Comparison of ENCODE assay signal across 1 cellular context in the genomic region with DNA sequence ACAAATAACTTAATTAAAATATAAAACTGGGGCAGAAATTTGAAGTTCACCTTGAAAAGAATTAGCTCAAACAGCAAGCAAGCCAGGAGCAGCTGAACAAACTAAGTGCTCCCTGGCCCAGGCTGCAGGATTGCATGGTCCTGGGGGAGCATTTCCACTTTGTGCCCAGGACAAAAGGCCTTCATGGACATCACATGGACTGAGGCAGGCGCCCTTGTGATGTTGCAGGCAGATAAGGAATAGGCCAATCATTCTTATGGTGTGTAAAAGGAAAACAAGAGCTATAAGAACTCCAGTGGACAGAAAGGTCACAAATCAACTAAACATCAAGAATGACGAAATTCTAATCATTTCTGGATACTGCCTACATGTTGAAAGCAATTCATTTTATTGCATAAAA.
TF ChIP-seq lines count a peak whose summit lies in the region.

No MANE protein-coding gene starts in this region.

TF ChIP-seq in HepG2, 621 proteins besides CTCF, POLR2A, EP300 and RAD21 (continued from another document and continues in another):
- TF ChIP-seq ZNF550 (CRISPR knock-in tag; IDR thresholded peaks at IDR 0.05; ENCODE audit: borderline replicate concordance), result no peak
- TF ChIP-seq NAIF1 (CRISPR knock-in tag; IDR thresholded peaks at IDR 0.05; ENCODE audit: borderline replicate concordance), result no peak
- TF ChIP-seq, protein P1, sequence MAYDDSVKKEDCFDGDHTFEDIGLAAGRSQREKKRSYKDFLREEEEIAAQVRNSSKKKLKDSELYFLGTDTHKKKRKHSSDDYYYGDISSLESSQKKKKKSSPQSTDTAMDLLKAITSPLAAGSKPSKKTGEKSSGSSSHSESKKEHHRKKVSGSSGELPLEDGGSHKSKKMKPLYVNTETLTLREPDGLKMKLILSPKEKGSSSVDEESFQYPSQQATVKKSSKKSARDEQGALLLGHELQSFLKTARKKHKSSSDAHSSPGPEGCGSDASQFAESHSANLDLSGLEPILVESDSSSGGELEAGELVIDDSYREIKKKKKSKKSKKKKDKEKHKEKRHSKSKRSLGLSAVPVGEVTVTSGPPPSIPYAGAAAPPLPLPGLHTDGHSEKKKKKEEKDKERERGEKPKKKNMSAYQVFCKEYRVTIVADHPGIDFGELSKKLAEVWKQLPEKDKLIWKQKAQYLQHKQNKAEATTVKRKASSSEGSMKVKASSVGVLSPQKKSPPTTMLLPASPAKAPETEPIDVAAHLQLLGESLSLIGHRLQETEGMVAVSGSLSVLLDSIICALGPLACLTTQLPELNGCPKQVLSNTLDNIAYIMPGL (CRISPR knock-in tag; IDR thresholded peaks at IDR 0.05; ENCODE audit: borderline replicate concordance in 1 of 2, low read depth in 1 of 2), result no peak
- TF ChIP-seq, protein P2, sequence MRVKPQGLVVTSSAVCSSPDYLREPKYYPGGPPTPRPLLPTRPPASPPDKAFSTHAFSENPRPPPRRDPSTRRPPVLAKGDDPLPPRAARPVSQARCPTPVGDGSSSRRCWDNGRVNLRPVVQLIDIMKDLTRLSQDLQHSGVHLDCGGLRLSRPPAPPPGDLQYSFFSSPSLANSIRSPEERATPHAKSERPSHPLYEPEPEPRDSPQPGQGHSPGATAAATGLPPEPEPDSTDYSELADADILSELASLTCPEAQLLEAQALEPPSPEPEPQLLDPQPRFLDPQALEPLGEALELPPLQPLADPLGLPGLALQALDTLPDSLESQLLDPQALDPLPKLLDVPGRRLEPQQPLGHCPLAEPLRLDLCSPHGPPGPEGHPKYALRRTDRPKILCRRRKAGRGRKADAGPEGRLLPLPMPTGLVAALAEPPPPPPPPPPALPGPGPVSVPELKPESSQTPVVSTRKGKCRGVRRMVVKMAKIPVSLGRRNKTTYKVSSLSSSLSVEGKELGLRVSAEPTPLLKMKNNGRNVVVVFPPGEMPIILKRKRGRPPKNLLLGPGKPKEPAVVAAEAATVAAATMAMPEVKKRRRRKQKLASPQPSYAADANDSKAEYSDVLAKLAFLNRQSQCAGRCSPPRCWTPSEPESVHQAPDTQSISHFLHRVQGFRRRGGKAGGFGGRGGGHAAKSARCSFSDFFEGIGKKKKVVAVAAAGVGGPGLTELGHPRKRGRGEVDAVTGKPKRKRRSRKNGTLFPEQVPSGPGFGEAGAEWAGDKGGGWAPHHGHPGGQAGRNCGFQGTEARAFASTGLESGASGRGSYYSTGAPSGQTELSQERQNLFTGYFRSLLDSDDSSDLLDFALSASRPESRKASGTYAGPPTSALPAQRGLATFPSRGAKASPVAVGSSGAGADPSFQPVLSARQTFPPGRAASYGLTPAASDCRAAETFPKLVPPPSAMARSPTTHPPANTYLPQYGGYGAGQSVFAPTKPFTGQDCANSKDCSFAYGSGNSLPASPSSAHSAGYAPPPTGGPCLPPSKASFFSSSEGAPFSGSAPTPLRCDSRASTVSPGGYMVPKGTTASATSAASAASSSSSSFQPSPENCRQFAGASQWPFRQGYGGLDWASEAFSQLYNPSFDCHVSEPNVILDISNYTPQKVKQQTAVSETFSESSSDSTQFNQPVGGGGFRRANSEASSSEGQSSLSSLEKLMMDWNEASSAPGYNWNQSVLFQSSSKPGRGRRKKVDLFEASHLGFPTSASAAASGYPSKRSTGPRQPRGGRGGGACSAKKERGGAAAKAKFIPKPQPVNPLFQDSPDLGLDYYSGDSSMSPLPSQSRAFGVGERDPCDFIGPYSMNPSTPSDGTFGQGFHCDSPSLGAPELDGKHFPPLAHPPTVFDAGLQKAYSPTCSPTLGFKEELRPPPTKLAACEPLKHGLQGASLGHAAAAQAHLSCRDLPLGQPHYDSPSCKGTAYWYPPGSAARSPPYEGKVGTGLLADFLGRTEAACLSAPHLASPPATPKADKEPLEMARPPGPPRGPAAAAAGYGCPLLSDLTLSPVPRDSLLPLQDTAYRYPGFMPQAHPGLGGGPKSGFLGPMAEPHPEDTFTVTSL (CRISPR knock-in tag; IDR thresholded peaks at IDR 0.05; ENCODE audit: borderline replicate concordance), result peak; percentile 63; the same call in 1 of the 2 replicates
- peak; percentile 89 for TF ChIP-seq HDAC2 (CRISPR knock-in tag; IDR thresholded peaks at IDR 0.05)
- 0 out of 2 replicates have a peak, but pooled peaks have one; percentile 41 for TF ChIP-seq HOXA5 (CRISPR knock-in tag; IDR thresholded peaks at IDR 0.05)
- TF ChIP-seq, protein P3, sequence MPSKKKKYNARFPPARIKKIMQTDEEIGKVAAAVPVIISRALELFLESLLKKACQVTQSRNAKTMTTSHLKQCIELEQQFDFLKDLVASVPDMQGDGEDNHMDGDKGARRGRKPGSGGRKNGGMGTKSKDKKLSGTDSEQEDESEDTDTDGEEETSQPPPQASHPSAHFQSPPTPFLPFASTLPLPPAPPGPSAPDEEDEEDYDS (CRISPR knock-in tag; IDR thresholded peaks at IDR 0.05), result peak; percentile 47; the same call in 1 of the 2 replicates
- TF ChIP-seq HNF4A (CRISPR knock-in tag; IDR thresholded peaks at IDR 0.05), result peak; percentile 91
- TF ChIP-seq, protein P4, sequence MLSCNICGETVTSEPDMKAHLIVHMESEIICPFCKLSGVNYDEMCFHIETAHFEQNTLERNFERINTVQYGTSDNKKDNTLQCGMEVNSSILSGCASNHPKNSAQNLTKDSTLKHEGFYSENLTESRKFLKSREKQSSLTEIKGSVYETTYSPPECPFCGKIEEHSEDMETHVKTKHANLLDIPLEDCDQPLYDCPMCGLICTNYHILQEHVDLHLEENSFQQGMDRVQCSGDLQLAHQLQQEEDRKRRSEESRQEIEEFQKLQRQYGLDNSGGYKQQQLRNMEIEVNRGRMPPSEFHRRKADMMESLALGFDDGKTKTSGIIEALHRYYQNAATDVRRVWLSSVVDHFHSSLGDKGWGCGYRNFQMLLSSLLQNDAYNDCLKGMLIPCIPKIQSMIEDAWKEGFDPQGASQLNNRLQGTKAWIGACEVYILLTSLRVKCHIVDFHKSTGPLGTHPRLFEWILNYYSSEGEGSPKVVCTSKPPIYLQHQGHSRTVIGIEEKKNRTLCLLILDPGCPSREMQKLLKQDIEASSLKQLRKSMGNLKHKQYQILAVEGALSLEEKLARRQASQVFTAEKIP (CRISPR knock-in tag; IDR thresholded peaks at IDR 0.05; ENCODE audit: borderline replicate concordance), result no peak
- peak; percentile 58; the same call in 1 of the 2 replicates for TF ChIP-seq IRF2 (CRISPR knock-in tag; IDR thresholded peaks at IDR 0.05)
- no peak for TF ChIP-seq CBX2 (IDR thresholded peaks at IDR 0.05; ENCODE audit: low read depth, low read length)
- no peak for TF ChIP-seq CBX2 (CRISPR knock-in tag; IDR thresholded peaks at IDR 0.05; ENCODE audit: low read depth)
- no peak for TF ChIP-seq ZNF557 (CRISPR knock-in tag; IDR thresholded peaks at IDR 0.05)
- TF ChIP-seq RXRA (CRISPR knock-in tag; IDR thresholded peaks at IDR 0.05), result peak; percentile 60; the same call in 1 of the 2 replicates
- no peak for TF ChIP-seq AHR (CRISPR knock-in tag; IDR thresholded peaks at IDR 0.05)
- TF ChIP-seq SOX13 (IDR thresholded peaks at IDR 0.05), result peak; percentile 35; the same call in 1 of the 2 replicates
- peak in 1 of 2 experiments; percentile 92; a peak in 2 of 4 replicates for TF ChIP-seq SOX13 (CRISPR knock-in tag; conservative IDR thresholded peaks at IDR 0.05 in 1 of 2, IDR thresholded peaks at IDR 0.05 in 1 of 2)
- 0 out of 2 replicates have a peak, but pooled peaks have one; percentile 40 for TF ChIP-seq ZBTB7B (CRISPR knock-in tag; IDR thresholded peaks at IDR 0.05)
- no peak for TF ChIP-seq ZNF552 (CRISPR knock-in tag; IDR thresholded peaks at IDR 0.05; ENCODE audit: borderline replicate concordance)
- TF ChIP-seq NCOA1 (CRISPR knock-in tag; IDR thresholded peaks at IDR 0.05), result no peak
- peak; percentile 87; the same call in 1 of the 2 replicates for TF ChIP-seq GATA4 (IDR thresholded peaks at IDR 0.05; ENCODE audit: borderline replicate concordance, low read depth)
- no peak for TF ChIP-seq SP140L (CRISPR knock-in tag; IDR thresholded peaks at IDR 0.05; ENCODE audit: borderline replicate concordance)
- peak; percentile 37; the same call in 1 of the 2 replicates for TF ChIP-seq JUN (CRISPR knock-in tag; IDR thresholded peaks at IDR 0.05)
- peak; percentile 78; the same call in 1 of the 2 replicates for TF ChIP-seq MIER3 (CRISPR knock-in tag; IDR thresholded peaks at IDR 0.05; ENCODE audit: borderline replicate concordance)
- TF ChIP-seq, protein P5, sequence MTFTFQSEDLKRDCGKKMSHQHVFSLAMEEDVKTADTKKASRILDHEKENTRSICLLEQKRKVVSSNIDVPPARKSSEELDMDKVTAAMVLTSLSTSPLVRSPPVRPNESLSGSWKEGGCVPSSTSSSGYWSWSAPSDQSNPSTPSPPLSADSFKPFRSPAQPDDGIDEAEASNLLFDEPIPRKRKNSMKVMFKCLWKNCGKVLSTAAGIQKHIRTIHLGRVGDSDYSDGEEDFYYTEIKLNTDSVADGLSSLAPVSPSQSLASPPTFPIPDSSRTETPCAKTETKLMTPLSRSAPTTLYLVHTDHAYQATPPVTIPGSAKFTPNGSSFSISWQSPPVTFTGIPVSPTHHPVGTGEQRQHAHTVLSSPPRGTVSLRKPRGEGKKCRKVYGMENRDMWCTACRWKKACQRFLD (CRISPR knock-in tag; IDR thresholded peaks at IDR 0.05; ENCODE audit: borderline replicate concordance), result no peak
- no peak for TF ChIP-seq NONO (IDR thresholded peaks at IDR 0.05)
- 0 out of 2 replicates have a peak, but pooled peaks have one; percentile 22 for TF ChIP-seq NONO (CRISPR knock-in tag; conservative IDR thresholded peaks at IDR 0.05)
- TF ChIP-seq ZNF296 (CRISPR knock-in tag; conservative IDR thresholded peaks at IDR 0.05), result no peak
- no peak for TF ChIP-seq ZNF383 (CRISPR knock-in tag; IDR thresholded peaks at IDR 0.05; ENCODE audit: borderline replicate concordance)
- TF ChIP-seq HNRNPL (IDR thresholded peaks at IDR 0.05; ENCODE audit: low read depth, low read length), result no peak
- TF ChIP-seq HES4 (CRISPR knock-in tag; IDR thresholded peaks at IDR 0.05; ENCODE audit: borderline replicate concordance), result no peak
- no peak for TF ChIP-seq ZFYVE20 (CRISPR knock-in tag; IDR thresholded peaks at IDR 0.05; ENCODE audit: borderline replicate concordance, low read depth)
- TF ChIP-seq FOXP1 (IDR thresholded peaks at IDR 0.05), result no peak
- TF ChIP-seq FOXP1 (CRISPR knock-in tag; IDR thresholded peaks at IDR 0.05), result peak; percentile 65; the same call in 1 of the 2 replicates
- peak; percentile 83; the same call in 1 of the 2 replicates for TF ChIP-seq SOX5 (CRISPR knock-in tag; IDR thresholded peaks at IDR 0.05; ENCODE audit: borderline replicate concordance)
- peak; percentile 46; the same call in 1 of the 2 replicates for TF ChIP-seq HDAC1 (CRISPR knock-in tag; IDR thresholded peaks at IDR 0.05)
- peak; percentile 42; the same call in 1 of the 2 replicates for TF ChIP-seq MIXL1 (CRISPR knock-in tag; IDR thresholded peaks at IDR 0.05)
- peak; percentile 14 for TF ChIP-seq TBL1XR1 (IDR thresholded peaks at IDR 0.05; ENCODE audit: borderline replicate concordance, low read length, partially characterized antibody)
- TF ChIP-seq CEBPB (IDR thresholded peaks at IDR 0.05; ENCODE audit: borderline replicate concordance, low read depth, low read length), result peak; percentile 41
- TF ChIP-seq ZSCAN12 (CRISPR knock-in tag; IDR thresholded peaks at IDR 0.05), result no peak
- TF ChIP-seq TCF7 (IDR thresholded peaks at IDR 0.05; ENCODE audit: low read depth), result peak; percentile 78
- TF ChIP-seq, protein P6, sequence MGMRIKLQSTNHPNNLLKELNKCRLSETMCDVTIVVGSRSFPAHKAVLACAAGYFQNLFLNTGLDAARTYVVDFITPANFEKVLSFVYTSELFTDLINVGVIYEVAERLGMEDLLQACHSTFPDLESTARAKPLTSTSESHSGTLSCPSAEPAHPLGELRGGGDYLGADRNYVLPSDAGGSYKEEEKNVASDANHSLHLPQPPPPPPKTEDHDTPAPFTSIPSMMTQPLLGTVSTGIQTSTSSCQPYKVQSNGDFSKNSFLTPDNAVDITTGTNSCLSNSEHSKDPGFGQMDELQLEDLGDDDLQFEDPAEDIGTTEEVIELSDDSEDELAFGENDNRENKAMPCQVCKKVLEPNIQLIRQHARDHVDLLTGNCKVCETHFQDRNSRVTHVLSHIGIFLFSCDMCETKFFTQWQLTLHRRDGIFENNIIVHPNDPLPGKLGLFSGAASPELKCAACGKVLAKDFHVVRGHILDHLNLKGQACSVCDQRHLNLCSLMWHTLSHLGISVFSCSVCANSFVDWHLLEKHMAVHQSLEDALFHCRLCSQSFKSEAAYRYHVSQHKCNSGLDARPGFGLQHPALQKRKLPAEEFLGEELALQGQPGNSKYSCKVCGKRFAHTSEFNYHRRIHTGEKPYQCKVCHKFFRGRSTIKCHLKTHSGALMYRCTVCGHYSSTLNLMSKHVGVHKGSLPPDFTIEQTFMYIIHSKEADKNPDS (CRISPR knock-in tag; IDR thresholded peaks at IDR 0.05), result no peak
- TF ChIP-seq PHF8 (CRISPR knock-in tag; IDR thresholded peaks at IDR 0.05), result peak; percentile 30; the same call in 1 of the 2 replicates
- TF ChIP-seq, protein P7, sequence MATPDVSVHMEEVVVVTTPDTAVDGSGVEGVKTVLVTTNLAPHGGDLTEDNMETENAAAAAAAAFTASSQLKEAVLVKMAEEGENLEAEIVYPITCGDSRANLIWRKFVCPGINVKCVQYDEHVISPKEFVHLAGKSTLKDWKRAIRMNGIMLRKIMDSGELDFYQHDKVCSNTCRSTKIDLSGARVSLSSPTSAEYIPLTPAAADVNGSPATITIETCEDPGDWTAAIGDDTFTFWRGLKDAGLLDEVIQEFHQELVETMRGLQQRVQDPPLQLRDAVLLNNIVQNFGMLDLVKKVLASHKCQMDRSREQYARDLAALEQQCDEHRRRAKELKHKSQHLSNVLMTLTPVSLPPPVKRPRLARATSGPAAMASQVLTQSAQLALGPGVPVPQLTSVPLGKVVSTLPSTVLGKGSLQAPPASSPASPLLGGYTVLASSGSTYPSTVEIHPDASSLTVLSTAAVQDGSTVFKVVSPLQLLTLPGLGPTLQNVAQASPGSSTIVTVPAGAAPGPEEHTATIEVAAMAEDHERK (CRISPR knock-in tag; IDR thresholded peaks at IDR 0.05; ENCODE audit: low read depth), result no peak
- TF ChIP-seq, protein P8, sequence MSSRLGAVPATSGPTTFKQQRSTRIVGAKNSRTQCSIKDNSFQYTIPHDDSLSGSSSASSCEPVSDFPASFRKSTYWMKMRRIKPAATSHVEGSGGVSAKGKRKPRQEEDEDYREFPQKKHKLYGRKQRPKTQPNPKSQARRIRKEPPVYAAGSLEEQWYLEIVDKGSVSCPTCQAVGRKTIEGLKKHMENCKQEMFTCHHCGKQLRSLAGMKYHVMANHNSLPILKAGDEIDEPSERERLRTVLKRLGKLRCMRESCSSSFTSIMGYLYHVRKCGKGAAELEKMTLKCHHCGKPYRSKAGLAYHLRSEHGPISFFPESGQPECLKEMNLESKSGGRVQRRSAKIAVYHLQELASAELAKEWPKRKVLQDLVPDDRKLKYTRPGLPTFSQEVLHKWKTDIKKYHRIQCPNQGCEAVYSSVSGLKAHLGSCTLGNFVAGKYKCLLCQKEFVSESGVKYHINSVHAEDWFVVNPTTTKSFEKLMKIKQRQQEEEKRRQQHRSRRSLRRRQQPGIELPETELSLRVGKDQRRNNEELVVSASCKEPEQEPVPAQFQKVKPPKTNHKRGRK (CRISPR knock-in tag; IDR thresholded peaks at IDR 0.05), result no peak
- TF ChIP-seq MYNN (CRISPR knock-in tag; IDR thresholded peaks at IDR 0.05; ENCODE audit: low read depth), result no peak
- 0 out of 2 replicates have a peak, but pooled peaks have one; percentile 65 for TF ChIP-seq KDM4B (CRISPR knock-in tag; IDR thresholded peaks at IDR 0.05)
- peak; percentile 71 for TF ChIP-seq CREM (IDR thresholded peaks at IDR 0.05)
- no peak for TF ChIP-seq CREM (CRISPR knock-in tag; IDR thresholded peaks at IDR 0.05)
- peak; percentile 56; the same call in 1 of the 2 replicates for TF ChIP-seq SPEN (CRISPR knock-in tag; IDR thresholded peaks at IDR 0.05; ENCODE audit: low read depth)
- 0 out of 2 replicates have a peak, but pooled peaks have one; percentile 33 for TF ChIP-seq ZNF205 (CRISPR knock-in tag; IDR thresholded peaks at IDR 0.05)
- TF ChIP-seq YEATS2 (CRISPR knock-in tag; IDR thresholded peaks at IDR 0.05; ENCODE audit: borderline replicate concordance), result no peak
- peak; percentile 48 for TF ChIP-seq THAP11 (CRISPR knock-in tag; IDR thresholded peaks at IDR 0.05)
